ENCODE assay signal across 25 cellular contexts in the genomic region with DNA sequence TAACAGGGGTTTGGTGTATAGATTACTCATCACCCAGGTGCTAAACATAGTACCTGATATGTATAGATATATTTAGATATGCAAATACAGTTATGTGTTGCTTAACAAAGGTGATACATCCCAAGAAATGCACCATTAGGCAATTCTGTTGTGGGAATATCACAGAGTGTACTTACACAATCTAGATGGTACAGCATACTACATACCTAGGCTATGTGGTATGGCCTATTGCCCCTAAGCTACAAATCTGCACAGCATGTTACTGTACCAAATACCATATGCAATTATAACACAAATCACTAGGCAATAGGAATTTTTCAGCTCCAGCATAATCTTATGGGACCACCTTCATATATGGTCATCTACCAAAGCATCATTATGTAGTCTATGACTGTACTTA.
"Had no signal": no experiment of that assay in that cellular context is flagged by ENCODE, and none has a peak within 500 bp of the region (broad histone marks: within the 10 kb centered on the region; RNA-seq: fewer than 3 reads in every experiment).

No MANE protein-coding gene starts in this region.

- H3K27ac ChIP-seq: colonic mucosa, esophagus squamous epithelium, heart left ventricle, hepatocyte, left lung, prostate gland, right atrium auricular region, sigmoid colon, stomach, thyroid gland had no signal

- DNase-seq: colonic mucosa; effector CD8-positive, alpha-beta T cell; endodermal cell; erythroblast; esophagus squamous epithelium; heart left ventricle; left cardiac atrium; left lung; mesendoderm; midbrain; naive thymus-derived CD4-positive, alpha-beta T cell; nucleus accumbens; sigmoid colon; stimulated activated CD4-positive, alpha-beta T cell treated with anti-CD3 and anti-CD28 coated beads, Interleukin-2, amount 100 ng/mL, for 24 hours; stimulated activated CD4-positive, alpha-beta T cell treated with anti-CD3 and anti-CD28 coated beads, Interleukin-4, amount 100 ng/mL, for 24 hours; stimulated activated naive CD4-positive, alpha-beta T cell treated with Interleukin-2 at 50 U/mL for 16 hours; stomach; thyroid gland had no signal

- H3K4me1 Mint-ChIP-seq: endodermal cell; stimulated activated effector memory CD8-positive, alpha-beta T cell treated with anti-CD3 and anti-CD28 coated beads, Interleukin-12 subunit alpha, Interleukin-12 subunit beta, amount 100 ng/mL, for 72 hours had no signal

- ATAC-seq: heart left ventricle; left cardiac atrium; left lung; naive thymus-derived CD4-positive, alpha-beta T cell; stimulated activated effector memory CD8-positive, alpha-beta T cell treated with anti-CD3 and anti-CD28 coated beads, Interleukin-12 subunit alpha, Interleukin-12 subunit beta, amount 100 ng/mL, for 72 hours had no signal

- H3K27ac Mint-ChIP-seq: dendritic cell treated with granulocyte-macrophage colony-stimulating factor and Interleukin-4, amounts not matched to agents 40 ng/mL and 50 ng/mL, for 4 days; endodermal cell; naive thymus-derived CD4-positive, alpha-beta T cell; nephron; stimulated activated effector memory CD8-positive, alpha-beta T cell treated with anti-CD3 and anti-CD28 coated beads, Interleukin-12 subunit alpha, Interleukin-12 subunit beta, amount 100 ng/mL, for 72 hours; type B pancreatic cell had no signal

- H3K4me1 ChIP-seq: colonic mucosa, esophagus squamous epithelium, prostate gland, sigmoid colon, thyroid gland had no signal

- H3K4me3 ChIP-seq: colonic mucosa, esophagus squamous epithelium, heart left ventricle, hepatocyte, left lung, prostate gland, right atrium auricular region, sigmoid colon, stomach, thyroid gland had no signal

- H3K4me3 Mint-ChIP-seq: dendritic cell treated with granulocyte-macrophage colony-stimulating factor and Interleukin-4, amounts not matched to agents 40 ng/mL and 50 ng/mL, for 4 days; endodermal cell; naive thymus-derived CD4-positive, alpha-beta T cell; nephron; stimulated activated effector memory CD8-positive, alpha-beta T cell treated with anti-CD3 and anti-CD28 coated beads, Interleukin-12 subunit alpha, Interleukin-12 subunit beta, amount 100 ng/mL, for 72 hours; type B pancreatic cell had no signal

- H3K4me2 ChIP-seq: hepatocyte had no signal

- H3K79me2 ChIP-seq: hepatocyte had no signal

- H3K9me3 ChIP-seq: colonic mucosa, esophagus squamous epithelium, heart left ventricle, left lung, prostate gland, right atrium auricular region, sigmoid colon, stomach, thyroid gland had no signal

- H3K36me3 Mint-ChIP-seq: naive thymus-derived CD4-positive, alpha-beta T cell; stimulated activated effector memory CD8-positive, alpha-beta T cell treated with anti-CD3 and anti-CD28 coated beads, Interleukin-12 subunit alpha, Interleukin-12 subunit beta, amount 100 ng/mL, for 72 hours; type B pancreatic cell had no signal

- H3K9me3 Mint-ChIP-seq: dendritic cell treated with granulocyte-macrophage colony-stimulating factor and Interleukin-4, amounts not matched to agents 40 ng/mL and 50 ng/mL, for 4 days; endodermal cell; nephron; stimulated activated effector memory CD8-positive, alpha-beta T cell treated with anti-CD3 and anti-CD28 coated beads, Interleukin-12 subunit alpha, Interleukin-12 subunit beta, amount 100 ng/mL, for 72 hours; type B pancreatic cell had no signal

- H3K36me3 ChIP-seq: colonic mucosa, esophagus squamous epithelium, heart left ventricle, left lung, prostate gland, right atrium auricular region, sigmoid colon, stomach, thyroid gland had no signal

- H3K27me3 ChIP-seq: colonic mucosa, esophagus squamous epithelium, heart left ventricle, hepatocyte, left lung, right atrium auricular region, sigmoid colon, stomach, thyroid gland had no signal

- H2AFZ ChIP-seq: hepatocyte had no signal
